7 cellular contexts compared by ENCODE assay signal in the genomic region with DNA sequence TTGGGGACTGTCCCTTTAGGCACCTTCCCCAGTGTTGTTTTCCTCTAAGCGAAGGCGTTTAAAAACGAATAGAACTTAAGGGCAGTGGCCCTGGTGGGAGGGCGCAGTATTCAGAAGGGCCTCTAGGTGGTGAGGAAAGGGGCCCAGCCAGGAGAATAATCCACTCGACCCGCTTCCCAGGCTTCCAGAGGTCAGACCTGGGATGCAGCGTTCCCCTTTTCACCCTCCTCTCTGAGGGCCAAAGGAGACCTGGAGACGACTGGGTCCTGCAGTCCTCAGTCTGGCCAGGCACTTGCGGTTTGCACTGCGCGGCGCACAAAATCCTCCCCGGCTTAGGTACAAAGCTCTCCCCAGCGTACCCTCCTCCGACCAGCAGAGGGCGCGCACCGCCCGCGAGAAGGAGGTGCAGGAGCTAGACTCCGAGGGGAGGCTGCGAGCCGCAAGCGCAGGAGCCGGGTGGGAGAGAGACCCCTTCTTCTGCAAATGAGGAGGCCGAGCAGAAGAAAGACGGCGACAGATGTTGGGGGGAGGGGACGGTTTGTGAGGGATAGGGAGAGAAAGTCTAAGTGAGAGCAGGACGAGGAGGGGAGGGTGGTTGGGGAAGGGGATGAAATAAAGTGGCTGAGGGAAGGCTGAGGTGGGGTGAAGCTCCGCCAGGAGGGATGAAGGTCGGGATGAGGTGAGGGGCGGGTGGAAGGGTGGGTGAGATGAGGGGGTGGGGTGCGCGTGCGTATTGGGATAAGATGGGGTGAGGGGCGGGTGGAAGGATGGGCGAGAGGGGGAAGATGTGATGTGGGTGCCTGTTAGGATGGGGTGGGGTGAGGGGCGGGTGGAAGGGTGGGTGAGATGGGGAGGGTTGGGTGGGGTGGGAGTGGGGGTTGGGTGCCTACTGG. TPM values are rescaled to one million over a fixed set of nuclear protein-coding genes. Genes with fewer than 3 reads are reported as not detected.
DNase-seq lines count a peak whose midpoint lies in the region; ATAC-seq and TF ChIP-seq lines count a peak whose summit lies in the region.

No MANE protein-coding gene starts in this region.

- no peak for TF ChIP-seq POLR2A in sigmoid colon (IDR thresholded peaks at IDR 0.05)

- intact Hi-C loops in ascending aorta (cut with DNase I) (no loop called here), sigmoid colon (cut with DNase I) (no loop called here)

- H3K9me3 ChIP-seq in ascending aorta (no peaks in the 10 kb centered on the region), sigmoid colon (no peaks in the 10 kb centered on the region)

- peak overlapping the region; percentile 30 to 35 for H3K4me3 ChIP-seq in ascending aorta
- no peak overlapping the region for H3K4me3 ChIP-seq in sigmoid colon

- WGBS in sigmoid colon, 2 donors = 2 to 4% methylated on average over 39 of the region's 39 CpGs

- no peaks in the 10 kb centered on the region for H3K36me3 ChIP-seq in ascending aorta
- H3K36me3 ChIP-seq in sigmoid colon = no peaks in the 10 kb centered on the region

- TF ChIP-seq CTCF in ascending aorta (IDR thresholded peaks at IDR 0.05) = peak; percentile 75 to 97 (median 97)
- TF ChIP-seq CTCF in sigmoid colon (IDR thresholded peaks at IDR 0.05) = peak; percentile 56 to 91 (median 74)

- DNase-seq in NCI-H1694 (lab: John Stamatoyannopoulos, UW) (peak; percentile 93), T-helper 22 cell (ENCODE audit: low read depth) (peak; percentile 60), ascending aorta (ENCODE audit: low spot score in 2 of 2) (peak; percentile 20 to 88), hepatic stellate cell (ENCODE audit: low spot score) (peak; percentile 83), sigmoid colon (peak; percentile 83)

- peaks cover 47% of the 10 kb centered on the region for H3K27me3 ChIP-seq in ascending aorta
- peaks cover 51 to 100% (median 80%) of the 10 kb centered on the region in 3 donors for H3K27me3 ChIP-seq in sigmoid colon

- no peak for TF ChIP-seq EP300 in sigmoid colon (IDR thresholded peaks at IDR 0.05)

- H3K4me1 ChIP-seq in ascending aorta = peaks cover 15 to 37% of the 10 kb centered on the region in 2 donors
- peaks cover 0 to 46% (median 43%) of the 10 kb centered on the region in 4 donors for H3K4me1 ChIP-seq in sigmoid colon

- H3K27ac ChIP-seq in ascending aorta (no peak overlapping the region), sigmoid colon (no peak overlapping the region)

- ATAC-seq in GM18499 (IDR thresholded peaks at IDR 0.05; ENCODE audit: insufficient read depth, unreplicated experiment) (peak; percentile 57), HG02884 (IDR thresholded peaks at IDR 0.05; ENCODE audit: unreplicated experiment) (peak; percentile 91)

RNA-seq across cellular contexts. Expression of gene FEV, which starts 4.9 kb away (rescaled TPM):
- total RNA-seq in ascending aorta (not detected), sigmoid colon (under 1 TPM in 1 of 4 donors, not detected in 3; 0.71 TPM)
- polyA plus RNA-seq in sigmoid colon = 1 to 10 TPM in 1 of 3 donors, under 1 TPM in 1, not detected in 1; 0.77 to 6.0 TPM

RNA-seq across cellular contexts. Expression of gene CRYBA2, which starts 13.1 kb away (rescaled TPM):
- total RNA-seq in ascending aorta (not detected), sigmoid colon (not detected)
- 10 to 100 TPM in 1 of 3 donors, 1 to 10 TPM in 2; 1.4 to 10.8 (median 5.5) TPM for polyA plus RNA-seq in sigmoid colon

RNA-seq across cellular contexts. Expression of gene CDK5R2, which starts 20.6 kb away (rescaled TPM):
- not detected for total RNA-seq in ascending aorta
- total RNA-seq in sigmoid colon = under 1 TPM in 2 of 4 donors, not detected in 2; 0.14 to 0.36 TPM
- polyA plus RNA-seq in sigmoid colon = under 1 TPM in 1 of 3 donors, not detected in 2; 0.48 TPM

Comparison
In these comparisons a context has a peak if more than half of its experiments do, and no peak if none do; other contexts are left out.
1. H3K4me3 ChIP-seq: peak in ascending aorta (2 of 2); none in sigmoid colon (0 of 4).
2. Peak in every context shown above with its lines, with median percentiles within 50 percentile points of each other: DNase-seq.